Comparison of ENCODE assay signal across 13 cellular contexts in genomic region chr2:203582468-203582867, GRCh38. TPM values are rescaled to one million over a fixed set of nuclear protein-coding genes. Genes with fewer than 3 reads are reported as not detected.
DNase-seq lines count a peak whose midpoint lies in the region; ATAC-seq, FAIRE-seq and TF ChIP-seq lines count a peak whose summit lies in the region.
"Had no signal": no experiment of that assay in that cellular context is flagged by ENCODE, and none has a peak within 500 bp of the region (broad histone marks: within the 10 kb centered on the region; RNA-seq: fewer than 3 reads in every experiment).

No MANE protein-coding gene starts in this region.

- no peak overlapping the region for H2AFZ ChIP-seq in trophoblast cell (ENCODE audit: insufficient read depth, low read length, poor library complexity)
- H2AFZ ChIP-seq: parathyroid adenoma had no signal

- no peaks in the 10 kb centered on the region for H3K27me3 Mint-ChIP-seq in chondrocyte (ENCODE audit: low read depth)
- H3K27me3 Mint-ChIP-seq: stimulated activated naive CD8-positive, alpha-beta T cell treated with anti-CD3 and anti-CD28 coated beads, Interleukin-15, amount 100 ng/mL, for 72 hours had no signal

- peaks cover 1% of the 10 kb centered on the region for H3K79me2 ChIP-seq in trophoblast cell (ENCODE audit: control insufficient read depth, insufficient read depth, low read length, poor library complexity)
- H3K79me2 ChIP-seq: parathyroid adenoma had no signal

- H3K4me3 Mint-ChIP-seq in chondrocyte (ENCODE audit: unreplicated experiment), result no peak overlapping the region
- H3K4me3 Mint-ChIP-seq: stimulated activated naive CD8-positive, alpha-beta T cell treated with anti-CD3 and anti-CD28 coated beads, Interleukin-15, amount 100 ng/mL, for 72 hours had no signal

- no peaks in the 10 kb centered on the region for H3K9me3 Mint-ChIP-seq in chondrocyte (ENCODE audit: low read depth)
- H3K9me3 Mint-ChIP-seq: stimulated activated naive CD8-positive, alpha-beta T cell treated with anti-CD3 and anti-CD28 coated beads, Interleukin-15, amount 100 ng/mL, for 72 hours had no signal

- H4K8ac ChIP-seq in trophoblast cell (ENCODE audit: low read depth, low read length), result no peak overlapping the region

- H3K27ac ChIP-seq in small intestine (ENCODE audit: low read depth in 1 of 2, low read length in 1 of 2), result peak overlapping the region; percentile 7 to 34
- H3K27ac ChIP-seq in trophoblast cell (ENCODE audit: low read depth, low read length), result no peak overlapping the region
- H3K27ac ChIP-seq: BLaER1 treated with 17β-estradiol and CSF1 and Interleukin-3, amounts not matched to agents 10 nM and 100 nM; parathyroid adenoma had no signal

- ATAC-seq in left colon, result peak; percentile 43
- no peak for ATAC-seq in HG03378 (IDR thresholded peaks at IDR 0.05; ENCODE audit: unreplicated experiment)
- ATAC-seq: stimulated activated naive CD8-positive, alpha-beta T cell treated with anti-CD3 and anti-CD28 coated beads, Interleukin-15, amount 100 ng/mL, for 72 hours had no signal

- no peak for FAIRE-seq in small intestine (lab: Jason Lieb, UNC)

- H3K14ac ChIP-seq in trophoblast cell (ENCODE audit: low read length), result no peak overlapping the region

- no peak overlapping the region for H3K9ac ChIP-seq in trophoblast cell (ENCODE audit: low read length)
- H3K9ac ChIP-seq: BLaER1 treated with 17β-estradiol and CSF1 and Interleukin-3, amounts not matched to agents 10 nM and 100 nM; parathyroid adenoma had no signal

- H3K36me3 ChIP-seq in MG63 (no peaks in the 10 kb centered on the region), small intestine (ENCODE audit: control insufficient read depth in 2 of 2, insufficient read depth in 2 of 2, low read length in 2 of 2) (no peaks in the 10 kb centered on the region), trophoblast cell (ENCODE audit: control insufficient read depth in 1 of 2, insufficient read depth in 2 of 2, low read length in 2 of 2) (no peaks in the 10 kb centered on the region)
- H3K36me3 ChIP-seq: BLaER1 treated with 17β-estradiol and CSF1 and Interleukin-3, amounts not matched to agents 10 nM and 100 nM had no signal

- H3K27me3 ChIP-seq in MG63 (no peaks in the 10 kb centered on the region), small intestine (ENCODE audit: control insufficient read depth in 2 of 2, insufficient read depth in 2 of 2, low read length in 2 of 2) (no peaks in the 10 kb centered on the region), trophoblast cell (ENCODE audit: insufficient read depth, low read length) (no peaks in the 10 kb centered on the region)
- H3K27me3 ChIP-seq: BLaER1 treated with 17β-estradiol and CSF1 and Interleukin-3, amounts not matched to agents 10 nM and 100 nM had no signal

- peak overlapping the region; percentile 88 for H3K27ac Mint-ChIP-seq in chondrocyte (ENCODE audit: unreplicated experiment)

- intact Hi-C loops in left colon (cut with DNase I, micrococcal nuclease), result no loop called here

- H3K4me2 ChIP-seq in trophoblast cell (ENCODE audit: low read length), result no peak overlapping the region

- no peaks in the 10 kb centered on the region for H3K36me3 Mint-ChIP-seq in chondrocyte (ENCODE audit: low read depth)

- H3K79me1 ChIP-seq in trophoblast cell (ENCODE audit: low read length), result peaks cover 12% of the 10 kb centered on the region

- H3K9me3 ChIP-seq in MG63 (no peaks in the 10 kb centered on the region), small intestine (ENCODE audit: control insufficient read depth, low read depth) (no peaks in the 10 kb centered on the region), trophoblast cell (ENCODE audit: insufficient read depth, low read depth, low read length) (no peaks in the 10 kb centered on the region)

- H3K4me3 ChIP-seq in MG63 (no peak overlapping the region), small intestine (ENCODE audit: low read depth in 1 of 2, low read length in 2 of 2) (no peak overlapping the region), trophoblast cell (ENCODE audit: low read depth, low read length) (no peak overlapping the region)
- H3K4me3 ChIP-seq: BLaER1 treated with 17β-estradiol and CSF1 and Interleukin-3, amounts not matched to agents 10 nM and 100 nM had no signal

- H4K12ac ChIP-seq in trophoblast cell (ENCODE audit: low read depth, low read length), result no peak overlapping the region

- no peak overlapping the region for H3K4ac ChIP-seq in trophoblast cell (ENCODE audit: low read depth, low read length)

- no peak overlapping the region for H2AK5ac ChIP-seq in trophoblast cell (ENCODE audit: low read length)

- no peak overlapping the region for H3K23ac ChIP-seq in trophoblast cell (ENCODE audit: low read length)

- no peak overlapping the region for H2BK120ac ChIP-seq in trophoblast cell (ENCODE audit: insufficient read depth, low read length, poor library complexity)

- H3K4me1 ChIP-seq in small intestine (ENCODE audit: control insufficient read depth in 2 of 2, insufficient read depth in 1 of 2, low read depth in 1 of 2, low read length in 1 of 2) (peaks cover 4 to 26% of the 10 kb centered on the region in 2 donors), trophoblast cell (ENCODE audit: control insufficient read depth in 1 of 2, insufficient read depth in 2 of 2, low read length in 2 of 2) (peaks cover 6 to 17% of the 10 kb centered on the region in 2 experiments)

- DNase-seq in MG63 (peak; percentile 26), chondrocyte (ENCODE audit: low spot score) (no peak), left colon (no peak), small intestine (peak; percentile 49), SHP77 treated with DMSO at 0.1 percent for 48 hours (lab: John Stamatoyannopoulos, UW) (no peak), cerebellum (ENCODE audit: low spot score) (no peak), trophoblast cell (no peak)
- DNase-seq: activated CD8-positive, alpha-beta memory T cell treated with anti-CD3 and anti-CD28 coated beads, Interleukin-2, amount 50 U/mL, for 4 hours; NCI-H1105 treated with DMSO at 0.1 percent for 48 hours; stimulated activated naive CD8-positive, alpha-beta T cell treated with anti-CD3 and anti-CD28 coated beads, Interleukin-15, amount 100 ng/mL, for 72 hours had no signal

- H3K18ac ChIP-seq in trophoblast cell (ENCODE audit: low read length), result no peak overlapping the region

- 23 to 40% (median 29%) methylated on average over 3 of the region's 3 CpGs for WGBS in small intestine, 3 donors
- no CpG with 5 or more reads among the region's 3 CpGs for WGBS in trophoblast cell (ENCODE audit: extremely low coverage, insufficient coverage, insufficient read length)

- no peak overlapping the region for H2BK5ac ChIP-seq in trophoblast cell (ENCODE audit: low read depth, low read length, poor library complexity)

- no peak for TF ChIP-seq CTCF in chondrocyte (IDR thresholded peaks at IDR 0.05)

- no peak overlapping the region for H2BK12ac ChIP-seq in trophoblast cell (ENCODE audit: low read length)

- H3K4me1 Mint-ChIP-seq in chondrocyte (ENCODE audit: low read depth), result peaks cover 70% of the 10 kb centered on the region

- H4K91ac ChIP-seq in trophoblast cell (ENCODE audit: low read depth, low read length), result no peak overlapping the region

RNA-seq across cellular contexts. Expression of gene RAPH1, which starts 47.4 kb away (rescaled TPM):
- total RNA-seq in MG63 (2014; rRNA removed; shearing (Covaris generic); ENCODE audit: low replicate concordance), result 12.5 and 57.0 TPM in 2 replicates
- total RNA-seq in chondrocyte (58.9 to 71.6 TPM (median 71.5 TPM) in 3 replicates), left colon (10 to 100 TPM; 47.4 to 55.1 TPM), cerebellum (51.0 TPM)
- 1 to 10 TPM; 6.2 to 6.9 (median 6.8) TPM for polyA plus RNA-seq in small intestine
- polyA plus RNA-seq in trophoblast cell (2013), result 22.5 and 22.9 TPM in 2 replicates

Comparison
In these comparisons a context has a peak if more than half of its experiments do, and no peak if none do; other contexts are left out.
1. DNase-seq: peak in MG63 (single experiment) and small intestine (single experiment); none in chondrocyte (single experiment), left colon (0 of 2), SHP77 treated with DMSO at 0.1 percent for 48 hours (single experiment), cerebellum (single experiment) and trophoblast cell (0 of 2).